8 cellular contexts compared by ENCODE assay signal in genomic region chr18:32930695-32931301, GRCh38.
DNase-seq lines count a peak whose midpoint lies in the region; ATAC-seq and TF ChIP-seq lines count a peak whose summit lies in the region.

No MANE protein-coding gene starts in this region.

- ATAC-seq in GM21528 (IDR thresholded peaks at IDR 0.05; ENCODE audit: low FRiP score, unreplicated experiment) (peak; percentile 98), HG03575 (IDR thresholded peaks at IDR 0.05; ENCODE audit: extremely low read depth, insufficient number of reproducible peaks, low FRiP score, unreplicated experiment) (peak; percentile 96), upper lobe of right lung (peak; percentile 30)

- H3K9me3 ChIP-seq in OCI-LY3 (ENCODE audit: insufficient read depth, low read length): no peaks in the 10 kb centered on the region
- no peaks in the 10 kb centered on the region for H3K9me3 ChIP-seq in upper lobe of right lung

- H3K36me3 ChIP-seq in OCI-LY3 (replicated peaks; ENCODE audit: low read depth, low read length) (no peaks in the 10 kb centered on the region), upper lobe of right lung (no peaks in the 10 kb centered on the region)

- H3K4me3 Mint-ChIP-seq in immature natural killer cell: no peak overlapping the region

- peaks cover 0 to 4% (median 0%) of the 10 kb centered on the region in 3 donors for H3K27me3 Mint-ChIP-seq in immature natural killer cell (ENCODE audit: low read depth in 3 of 3)

- H3K4me1 Mint-ChIP-seq in immature natural killer cell: no peaks in the 10 kb centered on the region

- no peaks in the 10 kb centered on the region for H4K20me1 ChIP-seq in OCI-LY3 (ENCODE audit: insufficient read depth, low read length)

- intact Hi-C loops in upper lobe of right lung (cut with DNase I): no loop called here

- H3K36me3 Mint-ChIP-seq in immature natural killer cell: no peaks in the 10 kb centered on the region

- H3K27me3 ChIP-seq in OCI-LY3 (ENCODE audit: low read depth, low read length) (no peaks in the 10 kb centered on the region), upper lobe of right lung (no peaks in the 10 kb centered on the region)

- H3K4me3 ChIP-seq in GM12865 (ENCODE audit: low read depth, low read length): no peak overlapping the region
- H3K4me3 ChIP-seq in OCI-LY3 (ENCODE audit: low read length): 0 out of 2 replicates have a peak overlapping the region, but pooled peaks have one; percentile 33
- no peak overlapping the region for H3K4me3 ChIP-seq in upper lobe of right lung

- TF ChIP-seq CTCF in GM12865 (IDR thresholded peaks at IDR 0.05; ENCODE audit: insufficient read depth, low read depth, low read length, missing control alignments): peak; percentile 64
- peak; percentile 81 for TF ChIP-seq CTCF in OCI-LY3 (IDR thresholded peaks at IDR 0.05; ENCODE audit: low read depth, low read length)
- peak; percentile 32 for TF ChIP-seq CTCF in upper lobe of right lung (IDR thresholded peaks at IDR 0.05)

- no peak overlapping the region for H3K27ac Mint-ChIP-seq in immature natural killer cell

- DNase-seq in GM12865 (ENCODE audit: low read depth) (peak; percentile 54), fibroblast of gingiva (ENCODE audit: low read depth) (peak; percentile 44), upper lobe of right lung (no peak), immature natural killer cell (no peak)
- DNase-seq in activated CD4-positive, alpha-beta T cell treated with anti-CD3 and anti-CD28 coated beads, Interleukin-2, amount 50 U/mL, for 1 hour: no peak

- H3K27ac ChIP-seq in OCI-LY3 (ENCODE audit: low read length) (no peak overlapping the region), upper lobe of right lung (no peak overlapping the region)

- H3K4me1 ChIP-seq in OCI-LY3 (ENCODE audit: low read length): peaks cover 6% of the 10 kb centered on the region
- H3K4me1 ChIP-seq in upper lobe of right lung: no peaks in the 10 kb centered on the region

- H2AFZ ChIP-seq in OCI-LY3 (ENCODE audit: low read depth, low read length): peak overlapping the region; percentile 69; the same call in 1 of the 2 replicates

- H3K79me2 ChIP-seq in OCI-LY3 (ENCODE audit: low read length): no peaks in the 10 kb centered on the region

- H3K9ac ChIP-seq in OCI-LY3 (ENCODE audit: low read length): no peak overlapping the region

- peaks cover 0 to 16% (median 2%) of the 10 kb centered on the region in 6 donors for H3K9me3 Mint-ChIP-seq in immature natural killer cell

- H3K4me2 ChIP-seq in OCI-LY3 (ENCODE audit: low read length): peak overlapping the region; percentile 65

Comparison
In these comparisons a context has a peak if more than half of its experiments do, and no peak if none do; other contexts are left out.
1. DNase-seq: peak in GM12865 (single experiment) and fibroblast of gingiva (single experiment); none in upper lobe of right lung (single experiment), immature natural killer cell (0 of 3) and activated CD4-positive, alpha-beta T cell treated with anti-CD3 and anti-CD28 coated beads, Interleukin-2, amount 50 U/mL, for 1 hour (single experiment).
2. ATAC-seq: peak in every context shown above with its lines; median percentile 98 in GM21528; 96 in HG03575; 30 in upper lobe of right lung.
3. Peak in every context shown above with its lines, with median percentiles within 50 percentile points of each other: CTCF ChIP-seq.